Comparison of ENCODE assay signal across 1 cellular context in the genomic region with DNA sequence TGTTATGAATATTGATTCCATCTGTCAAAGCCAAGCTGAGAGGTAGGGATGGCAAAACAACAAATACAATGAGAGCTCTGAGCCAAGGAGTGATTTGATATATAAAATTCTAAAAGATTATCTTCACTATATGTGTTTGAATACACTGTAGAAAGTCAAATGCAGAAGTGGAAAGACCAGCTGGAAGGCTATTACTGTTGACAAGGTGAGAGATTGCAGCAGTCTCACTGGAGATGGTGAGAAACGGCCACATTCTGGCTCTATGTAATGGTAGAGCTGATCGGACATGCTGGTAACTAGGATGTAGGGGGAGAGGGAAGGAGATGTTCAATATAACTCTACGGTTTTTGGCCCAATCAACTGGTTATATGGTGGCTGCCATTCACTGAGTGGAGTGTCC.
TF ChIP-seq lines count a peak whose summit lies in the region.

No MANE protein-coding gene starts in this region.

TF ChIP-seq in HepG2, 621 proteins besides CTCF, POLR2A, EP300 and RAD21:
- TF ChIP-seq, protein P1, sequence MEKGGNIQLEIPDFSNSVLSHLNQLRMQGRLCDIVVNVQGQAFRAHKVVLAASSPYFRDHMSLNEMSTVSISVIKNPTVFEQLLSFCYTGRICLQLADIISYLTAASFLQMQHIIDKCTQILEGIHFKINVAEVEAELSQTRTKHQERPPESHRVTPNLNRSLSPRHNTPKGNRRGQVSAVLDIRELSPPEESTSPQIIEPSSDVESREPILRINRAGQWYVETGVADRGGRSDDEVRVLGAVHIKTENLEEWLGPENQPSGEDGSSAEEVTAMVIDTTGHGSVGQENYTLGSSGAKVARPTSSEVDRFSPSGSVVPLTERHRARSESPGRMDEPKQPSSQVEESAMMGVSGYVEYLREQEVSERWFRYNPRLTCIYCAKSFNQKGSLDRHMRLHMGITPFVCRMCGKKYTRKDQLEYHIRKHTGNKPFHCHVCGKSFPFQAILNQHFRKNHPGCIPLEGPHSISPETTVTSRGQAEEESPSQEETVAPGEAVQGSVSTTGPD (CRISPR knock-in tag; IDR thresholded peaks at IDR 0.05), result no peak
- TF ChIP-seq CEBPB (IDR thresholded peaks at IDR 0.05; ENCODE audit: borderline replicate concordance, low read depth, low read length) (no peak), HNF4A (CRISPR knock-in tag; IDR thresholded peaks at IDR 0.05) (no peak), ZNF891 (CRISPR knock-in tag; IDR thresholded peaks at IDR 0.05) (no peak), MEIS2 (CRISPR knock-in tag; IDR thresholded peaks at IDR 0.05) (no peak), TOE1 (CRISPR knock-in tag; IDR thresholded peaks at IDR 0.05) (no peak), REXO4 (CRISPR knock-in tag; IDR thresholded peaks at IDR 0.05; ENCODE audit: borderline replicate concordance) (no peak), ZNF749 (CRISPR knock-in tag; IDR thresholded peaks at IDR 0.05; ENCODE audit: borderline replicate concordance) (no peak), NONO (IDR thresholded peaks at IDR 0.05) (no peak), NONO (CRISPR knock-in tag; conservative IDR thresholded peaks at IDR 0.05) (no peak)
- TF ChIP-seq, protein P2, sequence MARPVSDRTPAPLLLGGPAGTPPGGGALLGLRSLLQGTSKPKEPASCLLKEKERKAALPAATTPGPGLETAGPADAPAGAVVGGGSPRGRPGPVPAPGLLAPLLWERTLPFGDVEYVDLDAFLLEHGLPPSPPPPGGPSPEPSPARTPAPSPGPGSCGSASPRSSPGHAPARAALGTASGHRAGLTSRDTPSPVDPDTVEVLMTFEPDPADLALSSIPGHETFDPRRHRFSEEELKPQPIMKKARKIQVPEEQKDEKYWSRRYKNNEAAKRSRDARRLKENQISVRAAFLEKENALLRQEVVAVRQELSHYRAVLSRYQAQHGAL (CRISPR knock-in tag; IDR thresholded peaks at IDR 0.05; ENCODE audit: not compliant biosample characterization), result no peak
- TF ChIP-seq, protein P3, sequence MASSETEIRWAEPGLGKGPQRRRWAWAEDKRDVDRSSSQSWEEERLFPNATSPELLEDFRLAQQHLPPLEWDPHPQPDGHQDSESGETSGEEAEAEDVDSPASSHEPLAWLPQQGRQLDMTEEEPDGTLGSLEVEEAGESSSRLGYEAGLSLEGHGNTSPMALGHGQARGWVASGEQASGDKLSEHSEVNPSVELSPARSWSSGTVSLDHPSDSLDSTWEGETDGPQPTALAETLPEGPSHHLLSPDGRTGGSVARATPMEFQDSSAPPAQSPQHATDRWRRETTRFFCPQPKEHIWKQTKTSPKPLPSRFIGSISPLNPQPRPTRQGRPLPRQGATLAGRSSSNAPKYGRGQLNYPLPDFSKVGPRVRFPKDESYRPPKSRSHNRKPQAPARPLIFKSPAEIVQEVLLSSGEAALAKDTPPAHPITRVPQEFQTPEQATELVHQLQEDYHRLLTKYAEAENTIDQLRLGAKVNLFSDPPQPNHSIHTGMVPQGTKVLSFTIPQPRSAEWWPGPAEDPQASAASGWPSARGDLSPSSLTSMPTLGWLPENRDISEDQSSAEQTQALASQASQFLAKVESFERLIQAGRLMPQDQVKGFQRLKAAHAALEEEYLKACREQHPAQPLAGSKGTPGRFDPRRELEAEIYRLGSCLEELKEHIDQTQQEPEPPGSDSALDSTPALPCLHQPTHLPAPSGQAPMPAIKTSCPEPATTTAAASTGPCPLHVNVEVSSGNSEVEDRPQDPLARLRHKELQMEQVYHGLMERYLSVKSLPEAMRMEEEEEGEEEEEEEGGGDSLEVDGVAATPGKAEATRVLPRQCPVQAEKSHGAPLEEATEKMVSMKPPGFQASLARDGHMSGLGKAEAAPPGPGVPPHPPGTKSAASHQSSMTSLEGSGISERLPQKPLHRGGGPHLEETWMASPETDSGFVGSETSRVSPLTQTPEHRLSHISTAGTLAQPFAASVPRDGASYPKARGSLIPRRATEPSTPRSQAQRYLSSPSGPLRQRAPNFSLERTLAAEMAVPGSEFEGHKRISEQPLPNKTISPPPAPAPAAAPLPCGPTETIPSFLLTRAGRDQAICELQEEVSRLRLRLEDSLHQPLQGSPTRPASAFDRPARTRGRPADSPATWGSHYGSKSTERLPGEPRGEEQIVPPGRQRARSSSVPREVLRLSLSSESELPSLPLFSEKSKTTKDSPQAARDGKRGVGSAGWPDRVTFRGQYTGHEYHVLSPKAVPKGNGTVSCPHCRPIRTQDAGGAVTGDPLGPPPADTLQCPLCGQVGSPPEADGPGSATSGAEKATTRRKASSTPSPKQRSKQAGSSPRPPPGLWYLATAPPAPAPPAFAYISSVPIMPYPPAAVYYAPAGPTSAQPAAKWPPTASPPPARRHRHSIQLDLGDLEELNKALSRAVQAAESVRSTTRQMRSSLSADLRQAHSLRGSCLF (CRISPR knock-in tag; IDR thresholded peaks at IDR 0.05; ENCODE audit: borderline replicate concordance), result no peak
- TF ChIP-seq, protein P4, sequence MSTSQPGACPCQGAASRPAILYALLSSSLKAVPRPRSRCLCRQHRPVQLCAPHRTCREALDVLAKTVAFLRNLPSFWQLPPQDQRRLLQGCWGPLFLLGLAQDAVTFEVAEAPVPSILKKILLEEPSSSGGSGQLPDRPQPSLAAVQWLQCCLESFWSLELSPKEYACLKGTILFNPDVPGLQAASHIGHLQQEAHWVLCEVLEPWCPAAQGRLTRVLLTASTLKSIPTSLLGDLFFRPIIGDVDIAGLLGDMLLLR (CRISPR knock-in tag; IDR thresholded peaks at IDR 0.05), result no peak
- TF ChIP-seq, protein P5, sequence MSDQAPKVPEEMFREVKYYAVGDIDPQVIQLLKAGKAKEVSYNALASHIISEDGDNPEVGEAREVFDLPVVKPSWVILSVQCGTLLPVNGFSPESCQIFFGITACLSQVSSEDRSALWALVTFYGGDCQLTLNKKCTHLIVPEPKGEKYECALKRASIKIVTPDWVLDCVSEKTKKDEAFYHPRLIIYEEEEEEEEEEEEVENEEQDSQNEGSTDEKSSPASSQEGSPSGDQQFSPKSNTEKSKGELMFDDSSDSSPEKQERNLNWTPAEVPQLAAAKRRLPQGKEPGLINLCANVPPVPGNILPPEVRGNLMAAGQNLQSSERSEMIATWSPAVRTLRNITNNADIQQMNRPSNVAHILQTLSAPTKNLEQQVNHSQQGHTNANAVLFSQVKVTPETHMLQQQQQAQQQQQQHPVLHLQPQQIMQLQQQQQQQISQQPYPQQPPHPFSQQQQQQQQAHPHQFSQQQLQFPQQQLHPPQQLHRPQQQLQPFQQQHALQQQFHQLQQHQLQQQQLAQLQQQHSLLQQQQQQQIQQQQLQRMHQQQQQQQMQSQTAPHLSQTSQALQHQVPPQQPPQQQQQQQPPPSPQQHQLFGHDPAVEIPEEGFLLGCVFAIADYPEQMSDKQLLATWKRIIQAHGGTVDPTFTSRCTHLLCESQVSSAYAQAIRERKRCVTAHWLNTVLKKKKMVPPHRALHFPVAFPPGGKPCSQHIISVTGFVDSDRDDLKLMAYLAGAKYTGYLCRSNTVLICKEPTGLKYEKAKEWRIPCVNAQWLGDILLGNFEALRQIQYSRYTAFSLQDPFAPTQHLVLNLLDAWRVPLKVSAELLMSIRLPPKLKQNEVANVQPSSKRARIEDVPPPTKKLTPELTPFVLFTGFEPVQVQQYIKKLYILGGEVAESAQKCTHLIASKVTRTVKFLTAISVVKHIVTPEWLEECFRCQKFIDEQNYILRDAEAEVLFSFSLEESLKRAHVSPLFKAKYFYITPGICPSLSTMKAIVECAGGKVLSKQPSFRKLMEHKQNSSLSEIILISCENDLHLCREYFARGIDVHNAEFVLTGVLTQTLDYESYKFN (CRISPR knock-in tag; conservative IDR thresholded peaks at IDR 0.05), result no peak
- TF ChIP-seq, protein P6, sequence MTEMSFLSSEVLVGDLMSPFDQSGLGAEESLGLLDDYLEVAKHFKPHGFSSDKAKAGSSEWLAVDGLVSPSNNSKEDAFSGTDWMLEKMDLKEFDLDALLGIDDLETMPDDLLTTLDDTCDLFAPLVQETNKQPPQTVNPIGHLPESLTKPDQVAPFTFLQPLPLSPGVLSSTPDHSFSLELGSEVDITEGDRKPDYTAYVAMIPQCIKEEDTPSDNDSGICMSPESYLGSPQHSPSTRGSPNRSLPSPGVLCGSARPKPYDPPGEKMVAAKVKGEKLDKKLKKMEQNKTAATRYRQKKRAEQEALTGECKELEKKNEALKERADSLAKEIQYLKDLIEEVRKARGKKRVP (CRISPR knock-in tag; IDR thresholded peaks at IDR 0.05), result no peak
